In the genomic region with DNA sequence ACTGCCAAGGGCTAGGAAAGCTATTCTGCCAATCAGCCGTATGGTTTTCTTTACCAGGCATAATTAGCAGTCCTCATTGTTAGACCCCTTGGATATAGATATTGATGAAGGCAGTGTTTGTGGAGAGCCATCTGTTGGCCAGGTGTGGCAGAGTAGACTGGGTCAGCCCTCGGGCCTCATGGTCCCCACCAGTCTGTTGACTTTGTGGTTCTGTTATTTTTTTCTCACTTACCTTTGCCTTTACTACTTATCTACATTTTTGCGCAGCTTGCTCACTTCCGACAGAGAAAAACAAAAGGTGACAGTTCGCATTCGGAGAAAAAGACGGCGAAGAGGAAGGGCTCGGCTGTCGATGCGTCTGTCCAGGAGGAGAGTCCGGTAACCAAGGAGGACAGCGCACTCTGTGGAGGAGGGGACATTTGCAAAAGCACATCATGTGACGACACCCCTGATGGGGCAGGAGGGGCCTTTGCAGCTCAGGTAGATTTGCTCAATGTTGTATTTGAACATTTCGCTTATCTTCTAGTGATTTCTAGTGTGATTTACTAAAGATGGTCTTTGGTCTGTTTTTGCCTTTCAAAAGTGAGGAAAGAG, we compare ENCODE assay signal across 12 cellular contexts. TPM values are rescaled to one million over a fixed set of nuclear protein-coding genes. Genes with fewer than 3 reads are reported as not detected.
DNase-seq lines count a peak whose midpoint lies in the region; ATAC-seq lines count a peak whose summit lies in the region.
"Had no signal": no experiment of that assay in that cellular context is flagged by ENCODE, and none has a peak within 500 bp of the region (broad histone marks: within the 10 kb centered on the region; RNA-seq: fewer than 3 reads in every experiment).

No MANE protein-coding gene starts in this region.

- peaks cover 9 to 42% of the 10 kb centered on the region in 2 donors for H3K36me3 Mint-ChIP-seq in activated T-cell treated with anti-CD3 and anti-CD28 coated beads, Interleukin-2, amount 50 U/mL, for 72 hours (ENCODE audit: insufficient read depth in 2 of 2)
- H3K36me3 Mint-ChIP-seq in stimulated activated effector memory CD8-positive, alpha-beta T cell treated with anti-CD3 and anti-CD28 coated beads, Interleukin-12 subunit alpha, Interleukin-12 subunit beta, amount 100 ng/mL, for 72 hours, result peaks cover 94% of the 10 kb centered on the region

- peak overlapping the region; percentile 19 to 34 for H3K4me3 Mint-ChIP-seq in activated T-cell treated with anti-CD3 and anti-CD28 coated beads, Interleukin-2, amount 50 U/mL, for 72 hours
- H3K4me3 Mint-ChIP-seq in stimulated activated effector memory CD8-positive, alpha-beta T cell treated with anti-CD3 and anti-CD28 coated beads, Interleukin-12 subunit alpha, Interleukin-12 subunit beta, amount 100 ng/mL, for 72 hours, result peak overlapping the region; percentile 89

- H3K9me3 Mint-ChIP-seq in activated T-cell treated with anti-CD3 and anti-CD28 coated beads, Interleukin-2, amount 50 U/mL, for 72 hours, result no peaks in the 10 kb centered on the region
- no peaks in the 10 kb centered on the region for H3K9me3 Mint-ChIP-seq in stimulated activated effector memory CD8-positive, alpha-beta T cell treated with anti-CD3 and anti-CD28 coated beads, Interleukin-12 subunit alpha, Interleukin-12 subunit beta, amount 100 ng/mL, for 72 hours
- H3K9me3 Mint-ChIP-seq: central memory CD8-positive, alpha-beta T cell had no signal

- no peaks in the 10 kb centered on the region for H3K27me3 ChIP-seq in endocrine pancreas (ENCODE audit: control insufficient read depth, insufficient read depth, low read length)
- H3K27me3 ChIP-seq: right atrium auricular region had no signal

- no peak overlapping the region for H3K9ac ChIP-seq in endocrine pancreas (ENCODE audit: control insufficient read depth, insufficient read depth, low read length)

- H3K27ac Mint-ChIP-seq in activated T-cell treated with anti-CD3 and anti-CD28 coated beads, Interleukin-2, amount 50 U/mL, for 72 hours, result peak overlapping the region; percentile 8
- peak overlapping the region; percentile 74 for H3K27ac Mint-ChIP-seq in stimulated activated effector memory CD8-positive, alpha-beta T cell treated with anti-CD3 and anti-CD28 coated beads, Interleukin-12 subunit alpha, Interleukin-12 subunit beta, amount 100 ng/mL, for 72 hours

- H3K36me3 ChIP-seq in endocrine pancreas (ENCODE audit: control insufficient read depth, insufficient read depth, low read length), result no peaks in the 10 kb centered on the region

- peaks cover 29% of the 10 kb centered on the region for H3K4me1 Mint-ChIP-seq in activated T-cell treated with anti-CD3 and anti-CD28 coated beads, Interleukin-2, amount 50 U/mL, for 72 hours (ENCODE audit: low read depth)
- H3K4me1 Mint-ChIP-seq in stimulated activated effector memory CD8-positive, alpha-beta T cell treated with anti-CD3 and anti-CD28 coated beads, Interleukin-12 subunit alpha, Interleukin-12 subunit beta, amount 100 ng/mL, for 72 hours, result peaks cover 21% of the 10 kb centered on the region

- H3K4me1 ChIP-seq in endocrine pancreas (ENCODE audit: control insufficient read depth, insufficient read depth, low read length), result no peaks in the 10 kb centered on the region

- H3K27me3 Mint-ChIP-seq in activated T-cell treated with anti-CD3 and anti-CD28 coated beads, Interleukin-2, amount 50 U/mL, for 72 hours (ENCODE audit: low read depth), result no peaks in the 10 kb centered on the region
- H3K27me3 Mint-ChIP-seq: central memory CD8-positive, alpha-beta T cell had no signal

- no peaks in the 10 kb centered on the region for H3K9me3 ChIP-seq in endocrine pancreas (ENCODE audit: control insufficient read depth, low read length)
- H3K9me3 ChIP-seq: right atrium auricular region had no signal

- DNase-seq in activated T-cell treated with anti-CD3 and anti-CD28 coated beads, Interleukin-2, amount 50 U/mL, for 72 hours, result no peak
- DNase-seq in activated T-cell treated with anti-CD3 and anti-CD28 coated beads for 4 hours (no peak), NCI-H748 (lab: John Stamatoyannopoulos, UW; ENCODE audit: unreplicated experiment) (peak; percentile 55), 8988T (no peak)
- no peak for DNase-seq in stimulated activated effector memory CD8-positive, alpha-beta T cell treated with anti-CD3 and anti-CD28 coated beads, Interleukin-12 subunit alpha, Interleukin-12 subunit beta, amount 100 ng/mL, for 72 hours (ENCODE audit: low spot score in 2 of 2)
- DNase-seq: activated CD4-positive, CD25-positive, alpha-beta regulatory T cell treated with anti-CD3 and anti-CD28 coated beads, Interleukin-2, amount 50 U/mL, for 72 hours; substantia nigra had no signal

- peak overlapping the region; percentile 38 for H3K4me3 ChIP-seq in endocrine pancreas (ENCODE audit: control insufficient read depth, insufficient read depth, low read length)

- ATAC-seq in activated T-cell treated with anti-CD3 and anti-CD28 coated beads, Interleukin-2, amount 50 U/mL, for 72 hours (replicated peaks in 1 of 2), result no peak
- no peak for ATAC-seq in stimulated activated effector memory CD8-positive, alpha-beta T cell treated with anti-CD3 and anti-CD28 coated beads, Interleukin-12 subunit alpha, Interleukin-12 subunit beta, amount 100 ng/mL, for 72 hours
- no peak for ATAC-seq in GM18873 (IDR thresholded peaks at IDR 0.05; ENCODE audit: low FRiP score, unreplicated experiment)
- ATAC-seq in GM21381 (IDR thresholded peaks at IDR 0.05; ENCODE audit: unreplicated experiment), result no peak

RNA-seq across cellular contexts. Expression of gene PCNT, which starts 2.3 kb away (rescaled TPM):
- 10 to 100 TPM; 69.6 to 83.5 TPM for total RNA-seq in activated T-cell treated with anti-CD3 and anti-CD28 coated beads, Interleukin-2, amount 50 U/mL, for 72 hours

RNA-seq across cellular contexts. Expression of gene C21orf58, which starts 2.5 kb away (rescaled TPM):
- 10 to 100 TPM; 37.5 to 39.8 TPM for total RNA-seq in activated T-cell treated with anti-CD3 and anti-CD28 coated beads, Interleukin-2, amount 50 U/mL, for 72 hours

RNA-seq across cellular contexts. Expression of gene YBEY, which starts 40.1 kb away (rescaled TPM):
- 10 to 100 TPM; 22.3 to 25.7 TPM for total RNA-seq in activated T-cell treated with anti-CD3 and anti-CD28 coated beads, Interleukin-2, amount 50 U/mL, for 72 hours

RNA-seq across cellular contexts. Expression of gene MCM3AP, which starts 40.8 kb away (rescaled TPM):
- 100 to 1,000 TPM; 120 to 121 TPM for total RNA-seq in activated T-cell treated with anti-CD3 and anti-CD28 coated beads, Interleukin-2, amount 50 U/mL, for 72 hours
